Comparison of ENCODE assay signal across 21 cellular contexts in genomic region chr18:21257383-21257782, GRCh38. TPM values are rescaled to one million over a fixed set of nuclear protein-coding genes. Genes with fewer than 3 reads are reported as not detected.
DNase-seq lines count a peak whose midpoint lies in the region; ATAC-seq and TF ChIP-seq lines count a peak whose summit lies in the region.
"Had no signal": no experiment of that assay in that cellular context is flagged by ENCODE, and none has a peak within 500 bp of the region (broad histone marks: within the 10 kb centered on the region; RNA-seq: fewer than 3 reads in every experiment).

No MANE protein-coding gene starts in this region.

- H3K27ac Mint-ChIP-seq in HFFc6: no peak overlapping the region; the same call in 1 of the 2 replicates
- H3K27ac Mint-ChIP-seq: activated CD4-positive, alpha-beta T cell treated with anti-CD3 and anti-CD28 coated beads, Interleukin-2, amount 10 ng/mL, durations not matched to agents 24 days and 14 days; activated CD8-positive, alpha-beta memory T cell treated with anti-CD3 and anti-CD28 coated beads, Interleukin-2, amount 10 ng/mL, durations not matched to agents 7 days and 5 days; endodermal cell; naive thymus-derived CD8-positive, alpha-beta T cell had no signal

- H3K4me1 Mint-ChIP-seq in HFFc6 (ENCODE audit: low read depth): peaks cover 35% of the 10 kb centered on the region
- H3K4me1 Mint-ChIP-seq: activated CD4-positive, alpha-beta T cell treated with anti-CD3 and anti-CD28 coated beads, Interleukin-2, amount 10 ng/mL, durations not matched to agents 24 days and 14 days; activated CD8-positive, alpha-beta memory T cell treated with anti-CD3 and anti-CD28 coated beads, Interleukin-2, amount 10 ng/mL, durations not matched to agents 7 days and 5 days; naive thymus-derived CD8-positive, alpha-beta T cell had no signal

- peaks cover 42% of the 10 kb centered on the region for H3K4me1 ChIP-seq in mesodermal cell (ENCODE audit: control insufficient read depth, insufficient read depth, low read length, poor library complexity, severe bottlenecking)
- H3K4me1 ChIP-seq in suprapubic skin: no peaks in the 10 kb centered on the region
- H3K4me1 ChIP-seq: left lung, parathyroid adenoma, sigmoid colon had no signal

- no peaks in the 10 kb centered on the region for H3K27me3 ChIP-seq in suprapubic skin
- H3K27me3 ChIP-seq: left lung, sigmoid colon had no signal

- H3K4me3 ChIP-seq in AG10803 (ENCODE audit: low read length): no peak overlapping the region
- no peak overlapping the region for H3K4me3 ChIP-seq in mesodermal cell (ENCODE audit: extremely low read depth, insufficient read depth, low read length, poor library complexity, severe bottlenecking)
- H3K4me3 ChIP-seq in suprapubic skin: no peak overlapping the region
- H3K4me3 ChIP-seq: left lung, sigmoid colon had no signal

- TF ChIP-seq CTCF in AG10803 (conservative IDR thresholded peaks at IDR 0.05; ENCODE audit: low read length) (no peak), HFFc6 (IDR thresholded peaks at IDR 0.05) (no peak), suprapubic skin (IDR thresholded peaks at IDR 0.05) (no peak)

- TF ChIP-seq POLR2A in suprapubic skin (IDR thresholded peaks at IDR 0.05) (no peak), GM18505 (IDR thresholded peaks at IDR 0.05; ENCODE audit: borderline replicate concordance, extremely low read depth, insufficient read depth, insufficient read length) (no peak)

- H3K27ac ChIP-seq in mesodermal cell (ENCODE audit: low read depth, low read length, severe bottlenecking) (peak overlapping the region; percentile 67), suprapubic skin (no peak overlapping the region)
- H3K27ac ChIP-seq: C4-2B, left lung, parathyroid adenoma, sigmoid colon had no signal

- no peaks in the 10 kb centered on the region for H3K9me3 Mint-ChIP-seq in HFFc6
- H3K9me3 Mint-ChIP-seq: activated CD4-positive, alpha-beta T cell treated with anti-CD3 and anti-CD28 coated beads, Interleukin-2, amount 10 ng/mL, durations not matched to agents 24 days and 14 days; endodermal cell; H9; naive thymus-derived CD8-positive, alpha-beta T cell had no signal

- DNase-seq in AG10803 (ENCODE audit: low read depth) (peak; percentile 72), HFFc6 (peak; percentile 46), astrocyte of the hippocampus (ENCODE audit: low read depth, low spot score) (peak; percentile 70), suprapubic skin (ENCODE audit: low spot score in 2 of 2) (no peak), NCI-H1930 (lab: John Stamatoyannopoulos, UW) (no peak), NCI-H2107 (lab: John Stamatoyannopoulos, UW) (no peak)
- DNase-seq: activated CD4-positive, alpha-beta T cell treated with anti-CD3 and anti-CD28 coated beads, Interleukin-2, amount 10 ng/mL, durations not matched to agents 24 days and 14 days; activated CD8-positive, alpha-beta memory T cell treated with anti-CD3 and anti-CD28 coated beads, Interleukin-2, amount 10 ng/mL, durations not matched to agents 7 days and 5 days; activated naive CD4-positive, alpha-beta T cell treated with anti-CD3 and anti-CD28 coated beads, Interleukin-2, amount 50 U/mL, for 16 hours; endodermal cell; H9; left lung; naive thymus-derived CD8-positive, alpha-beta T cell; NCI-H1105; NCI-H2081; sigmoid colon; T-helper 2 cell had no signal

- no peaks in the 10 kb centered on the region for H3K36me3 ChIP-seq in mesodermal cell (ENCODE audit: control insufficient read depth, insufficient read depth, low read length)
- H3K36me3 ChIP-seq in suprapubic skin: no peaks in the 10 kb centered on the region
- H3K36me3 ChIP-seq: left lung, sigmoid colon had no signal

- no peaks in the 10 kb centered on the region for H3K27me3 Mint-ChIP-seq in HFFc6 (ENCODE audit: insufficient read depth)

- H3K36me3 Mint-ChIP-seq in HFFc6 (ENCODE audit: low read depth): no peaks in the 10 kb centered on the region
- H3K36me3 Mint-ChIP-seq: activated CD8-positive, alpha-beta memory T cell treated with anti-CD3 and anti-CD28 coated beads, Interleukin-2, amount 10 ng/mL, durations not matched to agents 7 days and 5 days; naive thymus-derived CD8-positive, alpha-beta T cell had no signal

- H3K9me3 ChIP-seq in mesodermal cell (ENCODE audit: control insufficient read depth, low read length) (no peaks in the 10 kb centered on the region), suprapubic skin (no peaks in the 10 kb centered on the region)
- H3K9me3 ChIP-seq: left lung, sigmoid colon had no signal

- no peak for TF ChIP-seq EP300 in suprapubic skin (IDR thresholded peaks at IDR 0.05)

- H3K4me3 Mint-ChIP-seq in HFFc6: no peak overlapping the region
- H3K4me3 Mint-ChIP-seq: activated CD4-positive, alpha-beta T cell treated with anti-CD3 and anti-CD28 coated beads, Interleukin-2, amount 10 ng/mL, durations not matched to agents 24 days and 14 days; activated CD8-positive, alpha-beta memory T cell treated with anti-CD3 and anti-CD28 coated beads, Interleukin-2, amount 10 ng/mL, durations not matched to agents 7 days and 5 days; endodermal cell; H9; naive thymus-derived CD8-positive, alpha-beta T cell had no signal

- no peak for ATAC-seq in GM18505 (IDR thresholded peaks at IDR 0.05; ENCODE audit: unreplicated experiment)
- ATAC-seq: activated CD8-positive, alpha-beta memory T cell treated with anti-CD3 and anti-CD28 coated beads, Interleukin-2, amount 10 ng/mL, durations not matched to agents 7 days and 5 days; left lung; naive thymus-derived CD8-positive, alpha-beta T cell had no signal

RNA-seq across cellular contexts. Expression of gene GREB1L, which starts 15.4 kb away (rescaled TPM):
- 10 to 100 TPM in 2 of 6 experiments, 1 to 10 TPM in 4; 1.9 to 10.8 (median 2.3) TPM for total RNA-seq in HFFc6 (2021; fragmentation: NEBNext Ultra II Directional; extraction: Animal tissue kit (Norgen Biotek cat#: 25700))
- polyA plus RNA-seq in mesodermal cell (2013, experiment 1 of 2): 23.6 TPM
- polyA plus RNA-seq in mesodermal cell (2013, experiment 2 of 2): 22.5 TPM
- total RNA-seq in suprapubic skin: 1 to 10 TPM; 1.6 to 7.6 (median 3.7) TPM
- total RNA-seq: activated CD4-positive, alpha-beta T cell treated with anti-CD3 and anti-CD28 coated beads, Interleukin-2, amount 10 ng/mL, durations not matched to agents 24 days and 14 days; activated CD8-positive, alpha-beta memory T cell treated with anti-CD3 and anti-CD28 coated beads, Interleukin-2, amount 10 ng/mL, durations not matched to agents 7 days and 5 days; naive thymus-derived CD8-positive, alpha-beta T cell had no signal

Comparison
In these comparisons a context has a peak if more than half of its experiments do, and no peak if none do; other contexts are left out.
1. DNase-seq: peak in AG10803 (single experiment), HFFc6 (single experiment) and astrocyte of the hippocampus (single experiment); none in suprapubic skin (0 of 2), NCI-H1930 (0 of 2) and NCI-H2107 (single experiment).